ENCODE assay signal across 9 cellular contexts in genomic region chr9:114953917-114954316, GRCh38. TPM values are rescaled to one million over a fixed set of nuclear protein-coding genes. Genes with fewer than 3 reads are reported as not detected.
DNase-seq lines count a peak whose midpoint lies in the region; ATAC-seq and TF ChIP-seq lines count a peak whose summit lies in the region.
"Had no signal": no experiment of that assay in that cellular context is flagged by ENCODE, and none has a peak within 500 bp of the region (broad histone marks: within the 10 kb centered on the region; RNA-seq: fewer than 3 reads in every experiment).

No MANE protein-coding gene starts in this region.

- POLR2A ChIA-PET in HCT116 (lab: Charles Lee), result no interaction called here

- H3K36me3 ChIP-seq in HCT116 (ENCODE audit: control insufficient read depth in 1 of 2, insufficient read depth in 2 of 2, low read length in 2 of 2), result no peaks in the 10 kb centered on the region
- no peaks in the 10 kb centered on the region for H3K36me3 ChIP-seq in SK-N-MC (ENCODE audit: insufficient read depth, low read length)
- no peaks in the 10 kb centered on the region for H3K36me3 ChIP-seq in skeletal muscle satellite cell (ENCODE audit: insufficient read depth, low read length)
- no peaks in the 10 kb centered on the region for H3K36me3 ChIP-seq in BE2C

- no peaks in the 10 kb centered on the region for H4K20me1 ChIP-seq in HCT116 (ENCODE audit: insufficient read depth)

- no TSS peak for BruUV-seq in HCT116 (replicated peaks; lab: Mats Ljungman, UMichigan)

- intact Hi-C loops in HCT116 (cut with micrococcal nuclease), result no loop called here

- DNase-seq in HCT116 (ENCODE audit: low read depth, low spot score) (no peak), SK-N-MC (ENCODE audit: low read depth, low spot score) (peak; percentile 98), foreskin melanocyte (peak; percentile 4), globus pallidus (ENCODE audit: low spot score) (no peak), HuH-7.5 (ENCODE audit: low spot score) (no peak), BE2C (no peak)
- no peak for DNase-seq in activated CD4-positive, CD25-positive, alpha-beta regulatory T cell treated with anti-CD3 and anti-CD28 coated beads, Interleukin-2, amount 50 U/mL, for 72 hours
- DNase-seq: NCI-H2029 had no signal

- CTCF ChIA-PET in HCT116 (lab: Charles Lee), result no interaction called here

- H3K79me2 ChIP-seq in HCT116 (ENCODE audit: insufficient read depth, low read length), result no peaks in the 10 kb centered on the region

- H3K27me3 ChIP-seq in HCT116 (ENCODE audit: insufficient read depth, low read length) (0 out of 2 replicates have a peak, but pooled peaks cover 3% of the 10 kb centered on the region), skeletal muscle satellite cell (ENCODE audit: control insufficient read depth, insufficient read depth, low read length) (peaks cover 22% of the 10 kb centered on the region), BE2C (no peaks in the 10 kb centered on the region)

- TF ChIP-seq CTCF in HCT116 (IDR thresholded peaks at IDR 0.05 in 2 of 3, conservative IDR thresholded peaks at IDR 0.05 in 1 of 3; ENCODE audit: borderline replicate concordance in 1 of 3, insufficient read depth in 1 of 3, low read depth in 2 of 3, low read length in 2 of 3) (no peak), BE2C (IDR thresholded peaks at IDR 0.05; ENCODE audit: low read depth, low read length) (no peak)

- H3K9me3 ChIP-seq in HCT116 (ENCODE audit: control insufficient read depth in 1 of 2, insufficient read depth in 1 of 2, low read depth in 1 of 2, low read length in 2 of 2) (no peaks in the 10 kb centered on the region), SK-N-MC (ENCODE audit: low read depth, low read length) (no peaks in the 10 kb centered on the region), skeletal muscle satellite cell (replicated peaks; ENCODE audit: low read length) (no peaks in the 10 kb centered on the region), BE2C (no peaks in the 10 kb centered on the region)

- ATAC-seq in HCT116, result no peak

- no peak overlapping the region for H2AFZ ChIP-seq in HCT116 (ENCODE audit: low read depth, low read length, poor library complexity, severe bottlenecking)

- H3K4me3 ChIP-seq in HCT116 (replicated peaks in 1 of 2; ENCODE audit: low read depth in 1 of 2, low read length in 2 of 2) (no peak overlapping the region), SK-N-MC (peak overlapping the region; percentile 68), skeletal muscle satellite cell (ENCODE audit: low read length) (no peak overlapping the region), BE2C (ENCODE audit: low read depth, low read length) (no peak overlapping the region)

- H3K4me2 ChIP-seq in HCT116 (ENCODE audit: low read length) (no peak overlapping the region), skeletal muscle satellite cell (ENCODE audit: low read length) (peak overlapping the region; percentile 9)

- H3K4me1 ChIP-seq in HCT116 (ENCODE audit: control insufficient read depth in 1 of 2, insufficient read depth in 2 of 2, low read length in 2 of 2) (peaks cover 0 to 4% of the 10 kb centered on the region in 2 experiments; a peak in 1 of 4 replicates), skeletal muscle satellite cell (ENCODE audit: control insufficient read depth, insufficient read depth, low read length) (peaks cover 10% of the 10 kb centered on the region), BE2C (no peaks in the 10 kb centered on the region)

- H3K9me2 ChIP-seq in HCT116 (ENCODE audit: insufficient read depth), result no peaks in the 10 kb centered on the region

- no peak for TF ChIP-seq RAD21 in HCT116 (IDR thresholded peaks at IDR 0.05; ENCODE audit: low read depth)

- RAD21 ChIA-PET in HCT116 (lab: Charles Lee; ENCODE audit: low non-redundant PET in 1 of 2, low total read pairs in 2 of 2, uncharacterized antibody in 2 of 2, unreplicated experiment in 2 of 2), result no interaction called here

- H3K27ac ChIP-seq in HCT116 (ENCODE audit: low read depth, low read length), result no peak overlapping the region
- H3K27ac ChIP-seq in SK-N-MC, result peak overlapping the region; percentile 98

- TF ChIP-seq POLR2A in HCT116 (IDR thresholded peaks at IDR 0.05; ENCODE audit: borderline replicate concordance, extremely low read depth, insufficient read depth, insufficient read length), result no peak

- no peak overlapping the region for H3K9ac ChIP-seq in HCT116 (ENCODE audit: low read length)
- peak overlapping the region; percentile 68 for H3K9ac ChIP-seq in SK-N-MC (ENCODE audit: insufficient read length)
- H3K9ac ChIP-seq in skeletal muscle satellite cell (ENCODE audit: low read depth, low read length), result no peak overlapping the region

TF ChIP-seq in HCT116, 20 proteins besides CTCF, POLR2A, EP300 and RAD21:
- TF ChIP-seq JUND (IDR thresholded peaks at IDR 0.05) (no peak), MAX (IDR thresholded peaks at IDR 0.05) (no peak), CEBPB (IDR thresholded peaks at IDR 0.05; ENCODE audit: low read depth) (peak; percentile 82)
- TF ChIP-seq, protein P1, sequence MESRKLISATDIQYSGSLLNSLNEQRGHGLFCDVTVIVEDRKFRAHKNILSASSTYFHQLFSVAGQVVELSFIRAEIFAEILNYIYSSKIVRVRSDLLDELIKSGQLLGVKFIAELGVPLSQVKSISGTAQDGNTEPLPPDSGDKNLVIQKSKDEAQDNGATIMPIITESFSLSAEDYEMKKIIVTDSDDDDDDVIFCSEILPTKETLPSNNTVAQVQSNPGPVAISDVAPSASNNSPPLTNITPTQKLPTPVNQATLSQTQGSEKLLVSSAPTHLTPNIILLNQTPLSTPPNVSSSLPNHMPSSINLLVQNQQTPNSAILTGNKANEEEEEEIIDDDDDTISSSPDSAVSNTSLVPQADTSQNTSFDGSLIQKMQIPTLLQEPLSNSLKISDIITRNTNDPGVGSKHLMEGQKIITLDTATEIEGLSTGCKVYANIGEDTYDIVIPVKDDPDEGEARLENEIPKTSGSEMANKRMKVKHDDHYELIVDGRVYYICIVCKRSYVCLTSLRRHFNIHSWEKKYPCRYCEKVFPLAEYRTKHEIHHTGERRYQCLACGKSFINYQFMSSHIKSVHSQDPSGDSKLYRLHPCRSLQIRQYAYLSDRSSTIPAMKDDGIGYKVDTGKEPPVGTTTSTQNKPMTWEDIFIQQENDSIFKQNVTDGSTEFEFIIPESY (IDR thresholded peaks at IDR 0.05; ENCODE audit: extremely low read depth, insufficient replicate concordance, low read length), result no peak
TF ChIP-seq in HCT116: peak in this region for 1.

RNA-seq across cellular contexts. Expression of gene TNFSF8, which starts 23.5 kb away (rescaled TPM):
- not detected for total RNA-seq in HCT116 (2021; ENCODE audit: unreplicated experiment)
- not detected in 2 replicates for polyA plus RNA-seq in HCT116 (2012)
- not detected in 2 replicates for total RNA-seq in skeletal muscle satellite cell (2012; rRNA removed)
- polyA plus RNA-seq in BE2C (2012; ENCODE audit: insufficient read depth, insufficient read length, low read depth), result not detected

Comparison
In these comparisons a context has a peak if more than half of its experiments do, and no peak if none do; other contexts are left out.
1. DNase-seq: peak in SK-N-MC (single experiment) and foreskin melanocyte (single experiment); none in HCT116 (single experiment), globus pallidus (single experiment), activated CD4-positive, CD25-positive, alpha-beta regulatory T cell treated with anti-CD3 and anti-CD28 coated beads, Interleukin-2, amount 50 U/mL, for 72 hours (single experiment), HuH-7.5 (single experiment) and BE2C (single experiment).